25 cellular contexts compared by ENCODE assay signal in genomic region chr18:13973061-13973460, GRCh38. TPM values are rescaled to one million over a fixed set of nuclear protein-coding genes. Genes with fewer than 3 reads are reported as not detected.
"Had no signal": no experiment of that assay in that cellular context is flagged by ENCODE, and none has a peak within 500 bp of the region (broad histone marks: within the 10 kb centered on the region; RNA-seq: fewer than 3 reads in every experiment).

No MANE protein-coding gene starts in this region.

- H3K27me3 ChIP-seq: gastroesophageal sphincter, heart left ventricle, right atrium auricular region, tibial nerve, uterus had no signal

- H3K9me3 ChIP-seq: prostate gland, right atrium auricular region, uterus had no signal

- H3K27ac ChIP-seq: gastroesophageal sphincter, heart left ventricle, prostate gland, right atrium auricular region, tibial nerve, uterus had no signal

- DNase-seq: activated B cell treated with CpG ODN at 0.5 μM for 24 hours; activated CD4-positive, alpha-beta memory T cell treated with anti-CD3 and anti-CD28 coated beads for 36 hours; activated CD4-positive, alpha-beta T cell treated with anti-CD3 and anti-CD28 coated beads for 4 hours; effector CD4-positive, alpha-beta T cell; heart left ventricle; islet precursor cell; stimulated activated CD4-positive, alpha-beta T cell treated with anti-CD3 and anti-CD28 coated beads, Interleukin-12 subunit alpha, Interleukin-12 subunit beta, amount 100 ng/mL, for 4 hours; stimulated activated CD4-positive, alpha-beta T cell treated with anti-CD3 and anti-CD28 coated beads, Interleukin-1b, Interleukin-23, amount 100 ng/mL, for 48 hours; stimulated activated CD8-positive, alpha-beta memory T cell treated with anti-CD3 and anti-CD28 coated beads, Interleukin-4, amount 100 ng/mL, for 48 hours; stimulated activated naive CD4-positive, alpha-beta T cell; uterus had no signal

- H3K36me3 ChIP-seq: gastroesophageal sphincter, heart left ventricle, prostate gland, right atrium auricular region, tibial nerve, uterus had no signal

- FAIRE-seq: bronchial epithelial cell, TTC549 had no signal

- H3K4me1 ChIP-seq: gastroesophageal sphincter, heart left ventricle, prostate gland, right atrium auricular region, tibial nerve, uterus had no signal

- H3K4me3 ChIP-seq: gastroesophageal sphincter, heart left ventricle, prostate gland, right atrium auricular region, tibial nerve, uterus had no signal

RNA-seq across cellular contexts. Expression of gene MC2R, which starts 57.7 kb away (rescaled TPM):
- total RNA-seq: activated B cell treated with CpG ODN at 0.5 μM for 24 hours; activated CD4-positive, alpha-beta memory T cell treated with anti-CD3 and anti-CD28 coated beads for 36 hours; bronchial epithelial cell; cerebellum; esophagus mucosa; gastroesophageal sphincter; heart left ventricle; left lobe of liver; lung microvascular endothelial cell; myocyte; neural crest cell; osteoblast; prostate gland; right atrium auricular region; subcutaneous adipose tissue; tibial nerve; uterus had no signal
- polyA plus RNA-seq: heart left ventricle had no signal
